In the genomic region with DNA sequence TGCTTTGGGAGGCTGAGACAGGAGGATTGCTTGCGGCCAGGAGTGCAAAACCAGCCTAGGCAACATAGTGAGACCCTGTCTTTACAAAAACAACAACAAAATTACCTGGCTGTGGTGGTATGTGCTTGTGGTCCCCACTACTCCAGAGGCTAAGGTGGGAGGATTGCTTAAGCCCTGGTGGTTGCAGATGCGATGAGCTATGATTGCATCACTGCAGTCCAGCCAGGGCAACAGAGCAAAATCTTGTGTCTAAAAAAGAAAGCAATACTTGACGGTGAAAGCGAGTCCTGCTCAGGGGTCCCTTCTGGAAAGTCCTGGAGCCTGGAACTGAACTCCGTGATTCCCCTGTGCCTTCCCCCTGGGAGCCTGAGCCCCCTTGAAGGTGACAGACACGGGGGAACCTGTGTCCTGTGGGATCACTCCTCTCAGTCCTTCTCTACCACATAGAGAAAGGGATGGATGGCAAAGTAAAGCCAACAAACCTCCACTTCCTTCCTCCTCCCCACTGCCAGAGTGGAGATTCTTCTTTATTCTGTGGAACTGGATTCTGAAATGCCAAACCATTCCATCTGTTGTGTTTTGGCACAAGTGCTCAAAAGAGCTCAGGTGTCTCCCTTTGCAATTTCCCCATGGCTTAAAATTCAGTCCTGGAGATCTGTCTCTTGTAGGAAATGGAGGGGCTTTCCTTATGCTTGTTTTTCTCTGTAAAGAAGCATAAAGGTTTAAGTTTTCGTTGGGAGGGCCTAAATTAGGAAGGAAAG, we compare ENCODE assay signal across 1 cellular context.
TF ChIP-seq lines count a peak whose summit lies in the region.

No MANE protein-coding gene starts in this region.

TF ChIP-seq in K562, 482 proteins besides CTCF, POLR2A, EP300 and RAD21 (continued from another document):
- TF ChIP-seq, protein P1, sequence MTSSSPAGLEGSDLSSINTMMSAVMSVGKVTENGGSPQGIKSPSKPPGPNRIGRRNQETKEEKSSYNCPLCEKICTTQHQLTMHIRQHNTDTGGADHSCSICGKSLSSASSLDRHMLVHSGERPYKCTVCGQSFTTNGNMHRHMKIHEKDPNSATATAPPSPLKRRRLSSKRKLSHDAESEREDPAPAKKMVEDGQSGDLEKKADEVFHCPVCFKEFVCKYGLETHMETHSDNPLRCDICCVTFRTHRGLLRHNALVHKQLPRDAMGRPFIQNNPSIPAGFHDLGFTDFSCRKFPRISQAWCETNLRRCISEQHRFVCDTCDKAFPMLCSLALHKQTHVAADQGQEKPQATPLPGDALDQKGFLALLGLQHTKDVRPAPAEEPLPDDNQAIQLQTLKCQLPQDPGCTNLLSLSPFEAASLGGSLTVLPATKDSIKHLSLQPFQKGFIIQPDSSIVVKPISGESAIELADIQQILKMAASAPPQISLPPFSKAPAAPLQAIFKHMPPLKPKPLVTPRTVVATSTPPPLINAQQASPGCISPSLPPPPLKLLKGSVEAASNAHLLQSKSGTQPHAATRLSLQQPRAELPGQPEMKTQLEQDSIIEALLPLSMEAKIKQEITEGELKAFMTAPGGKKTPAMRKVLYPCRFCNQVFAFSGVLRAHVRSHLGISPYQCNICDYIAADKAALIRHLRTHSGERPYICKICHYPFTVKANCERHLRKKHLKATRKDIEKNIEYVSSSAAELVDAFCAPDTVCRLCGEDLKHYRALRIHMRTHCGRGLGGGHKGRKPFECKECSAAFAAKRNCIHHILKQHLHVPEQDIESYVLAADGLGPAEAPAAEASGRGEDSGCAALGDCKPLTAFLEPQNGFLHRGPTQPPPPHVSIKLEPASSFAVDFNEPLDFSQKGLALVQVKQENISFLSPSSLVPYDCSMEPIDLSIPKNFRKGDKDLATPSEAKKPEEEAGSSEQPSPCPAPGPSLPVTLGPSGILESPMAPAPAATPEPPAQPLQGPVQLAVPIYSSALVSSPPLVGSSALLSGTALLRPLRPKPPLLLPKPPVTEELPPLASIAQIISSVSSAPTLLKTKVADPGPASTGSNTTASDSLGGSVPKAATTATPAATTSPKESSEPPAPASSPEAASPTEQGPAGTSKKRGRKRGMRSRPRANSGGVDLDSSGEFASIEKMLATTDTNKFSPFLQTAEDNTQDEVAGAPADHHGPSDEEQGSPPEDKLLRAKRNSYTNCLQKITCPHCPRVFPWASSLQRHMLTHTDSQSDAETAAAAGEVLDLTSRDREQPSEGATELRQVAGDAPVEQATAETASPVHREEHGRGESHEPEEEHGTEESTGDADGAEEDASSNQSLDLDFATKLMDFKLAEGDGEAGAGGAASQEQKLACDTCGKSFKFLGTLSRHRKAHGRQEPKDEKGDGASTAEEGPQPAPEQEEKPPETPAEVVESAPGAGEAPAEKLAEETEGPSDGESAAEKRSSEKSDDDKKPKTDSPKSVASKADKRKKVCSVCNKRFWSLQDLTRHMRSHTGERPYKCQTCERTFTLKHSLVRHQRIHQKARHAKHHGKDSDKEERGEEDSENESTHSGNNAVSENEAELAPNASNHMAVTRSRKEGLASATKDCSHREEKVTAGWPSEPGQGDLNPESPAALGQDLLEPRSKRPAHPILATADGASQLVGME (CRISPR knock-in tag; IDR thresholded peaks at IDR 0.05) = no peak
- no peak for TF ChIP-seq ZNF124 (CRISPR knock-in tag; IDR thresholded peaks at IDR 0.05)
- TF ChIP-seq, protein P2, sequence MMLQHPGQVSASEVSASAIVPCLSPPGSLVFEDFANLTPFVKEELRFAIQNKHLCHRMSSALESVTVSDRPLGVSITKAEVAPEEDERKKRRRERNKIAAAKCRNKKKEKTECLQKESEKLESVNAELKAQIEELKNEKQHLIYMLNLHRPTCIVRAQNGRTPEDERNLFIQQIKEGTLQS (IDR thresholded peaks at IDR 0.05) = 0 out of 2 replicates have a peak, but pooled peaks have one; percentile 16
- TF ChIP-seq, protein P2 (CRISPR knock-in tag; conservative IDR thresholded peaks at IDR 0.05) = no peak
- TF ChIP-seq PCBP1 (IDR thresholded peaks at IDR 0.05; ENCODE audit: low read depth, low read length, poor library complexity, severe bottlenecking) = no peak
